ENCODE assay signal across 22 cellular contexts in the genomic region with DNA sequence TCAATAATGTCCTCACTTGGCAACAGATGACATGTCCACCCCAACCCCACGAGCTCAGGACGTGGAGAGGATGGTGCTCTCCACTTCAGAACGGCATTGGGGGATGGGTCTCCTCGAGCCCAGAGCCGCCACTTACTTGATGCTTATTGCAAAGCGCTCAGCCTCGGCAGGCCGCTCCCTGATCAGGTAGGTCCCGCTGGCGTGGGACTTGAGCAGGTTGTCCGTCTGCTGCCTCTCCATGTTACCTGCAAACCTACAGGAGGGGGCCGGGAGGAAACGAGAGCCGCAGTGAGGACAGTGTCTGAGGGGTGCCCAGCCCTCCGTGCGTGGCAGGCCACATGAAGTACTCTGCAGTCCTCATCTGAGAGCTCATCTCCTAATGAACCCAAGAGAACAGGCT. TPM values are rescaled to one million over a fixed set of nuclear protein-coding genes. Genes with fewer than 3 reads are reported as not detected.
A peak's percentile ranks its signal among the peaks of the same experiment; 100 is the strongest.
DNase-seq lines count a peak whose midpoint lies in the region; ATAC-seq and TF ChIP-seq lines count a peak whose summit lies in the region.
"Had no signal": no experiment of that assay in that cellular context is flagged by ENCODE, and none has a peak within 500 bp of the region (broad histone marks: within the 10 kb centered on the region; RNA-seq: fewer than 3 reads in every experiment).

No MANE protein-coding gene starts in this region.

- peaks cover 0 to 18% (median 3%) of the 10 kb centered on the region in 9 donors for H3K4me1 ChIP-seq in heart right ventricle
- H3K4me1 ChIP-seq in aorta (ENCODE audit: control insufficient read depth in 1 of 2, insufficient read depth in 2 of 2, low read length in 2 of 2), result no peaks in the 10 kb centered on the region

- H3K36me3 ChIP-seq in heart right ventricle (peaks cover 0 to 73% (median 13%) of the 10 kb centered on the region in 9 donors), aorta (ENCODE audit: control insufficient read depth in 1 of 2, insufficient read depth in 2 of 2, low read length in 1 of 2) (no peaks in the 10 kb centered on the region)

- intact Hi-C loops in Right ventricle myocardium inferior (cut with DNase I) (no loop called here), heart right ventricle (cut with DNase I) (no loop called here), left ventricle myocardium superior (cut with micrococcal nuclease) (no loop called here), aorta (cut with DNase I) (no loop called here)

- H3K9me3 ChIP-seq in heart right ventricle (peaks cover 0 to 14% (median 0%) of the 10 kb centered on the region in 11 donors), aorta (ENCODE audit: control insufficient read depth, low read length) (peaks cover 4% of the 10 kb centered on the region)

- WGBS in heart right ventricle, 2 donors, result 98 to 99% methylated on average over 16 of the region's 16 CpGs
- WGBS in aorta, 2 donors, result 98% methylated on average over 16 of the region's 16 CpGs

- no peak overlapping the region for H3K27ac ChIP-seq in heart right ventricle
- H3K27ac ChIP-seq in aorta (ENCODE audit: low read depth in 1 of 2, low read length in 2 of 2), result no peak overlapping the region
- H3K27ac ChIP-seq: BLaER1, GM23248 had no signal

- TF ChIP-seq CTCF in heart right ventricle (IDR thresholded peaks at IDR 0.05) (no peak), nephron progenitor cell (IDR thresholded peaks at IDR 0.05) (no peak)

- peaks cover 7% of the 10 kb centered on the region for H3K4me1 Mint-ChIP-seq in nephron progenitor cell

- H3K4me3 ChIP-seq in heart right ventricle, result no peak overlapping the region
- H3K4me3 ChIP-seq in aorta (ENCODE audit: low read length in 2 of 2), result no peak overlapping the region
- H3K4me3 ChIP-seq: GM12878, GM23248 had no signal

- peaks cover 16% of the 10 kb centered on the region for H3K36me3 Mint-ChIP-seq in nephron progenitor cell (ENCODE audit: low read depth)
- H3K36me3 Mint-ChIP-seq: CD8-positive, alpha-beta T cell had no signal

- ATAC-seq in Right ventricle myocardium inferior, result no peak
- ATAC-seq in heart right ventricle, result no peak
- no peak for ATAC-seq in left ventricle myocardium superior
- ATAC-seq in aorta (ENCODE audit: low FRiP score), result no peak
- ATAC-seq in HG02759 (IDR thresholded peaks at IDR 0.05; ENCODE audit: unreplicated experiment), result no peak
- ATAC-seq: CD8-positive, alpha-beta T cell; GM12878; HCT116 had no signal

- H3K9me3 Mint-ChIP-seq in nephron progenitor cell, result no peaks in the 10 kb centered on the region
- H3K9me3 Mint-ChIP-seq: CD8-positive, alpha-beta T cell had no signal

- no peak overlapping the region for H3K4me3 Mint-ChIP-seq in nephron progenitor cell
- H3K4me3 Mint-ChIP-seq: CD8-positive, alpha-beta T cell had no signal

- H3K27me3 ChIP-seq in heart right ventricle, result no peaks in the 10 kb centered on the region
- no peaks in the 10 kb centered on the region for H3K27me3 ChIP-seq in aorta (ENCODE audit: control insufficient read depth in 1 of 2, insufficient read depth in 2 of 2, low read length in 1 of 2)
- H3K27me3 ChIP-seq: BLaER1 had no signal

- DNase-seq in Right ventricle myocardium inferior (ENCODE audit: missing footprints) (peak; percentile 55), heart right ventricle (no peak), left ventricle myocardium superior (peak; percentile 21), nephron progenitor cell (no peak), aorta (peak; percentile 37 to 56), NCI-H1092 treated with DMSO at 0.1 percent for 48 hours (lab: John Stamatoyannopoulos, UW) (no peak)
- DNase-seq: CD8-positive, alpha-beta T cell; GDM1; GM23248; KBM-7; MV-4-11; NCI-H1417 treated with DMSO at 0.1 percent for 48 hours; NCI-H1930; NCI-H2171; NCI-H446; NCI-H69; NK-92 treated with Interleukin-12 subunit alpha and Interleukin-12 subunit beta, amount 100 ng/mL, for 24 hours; OCI-M1 had no signal

- peak overlapping the region; percentile 32 for H3K27ac Mint-ChIP-seq in nephron progenitor cell
- H3K27ac Mint-ChIP-seq: CD8-positive, alpha-beta T cell had no signal

- no peaks in the 10 kb centered on the region for H3K27me3 Mint-ChIP-seq in nephron progenitor cell (ENCODE audit: low read depth, poor library complexity)

RNA-seq across cellular contexts. Expression of gene SARDH, which starts 36.6 kb away (rescaled TPM):
- 0.41 TPM for total RNA-seq in Right ventricle myocardium inferior
- 1 to 10 TPM in 2 of 10 donors, under 1 TPM in 8; 0.28 to 1.8 (median 0.68) TPM for total RNA-seq in heart right ventricle
- polyA plus RNA-seq in heart right ventricle, result under 1 TPM; 0.38 to 0.44 TPM
- total RNA-seq in left ventricle myocardium superior, result 0.64 TPM
- 1 to 10 TPM in 1 of 2 donors, under 1 TPM in 1; 0.84 to 3.0 TPM for total RNA-seq in aorta
- polyA plus RNA-seq in aorta, result 1 to 10 TPM in 1 of 2 donors, not detected in 1; 2.0 TPM

Comparison
In these comparisons a context has a peak if more than half of its experiments do, and no peak if none do; other contexts are left out.
1. DNase-seq: peak in Right ventricle myocardium inferior (single experiment), left ventricle myocardium superior (single experiment) and aorta (2 of 2); none in heart right ventricle (0 of 2), nephron progenitor cell (single experiment) and NCI-H1092 treated with DMSO at 0.1 percent for 48 hours (single experiment).